ENCODE assay signal across 8 cellular contexts in the genomic region with DNA sequence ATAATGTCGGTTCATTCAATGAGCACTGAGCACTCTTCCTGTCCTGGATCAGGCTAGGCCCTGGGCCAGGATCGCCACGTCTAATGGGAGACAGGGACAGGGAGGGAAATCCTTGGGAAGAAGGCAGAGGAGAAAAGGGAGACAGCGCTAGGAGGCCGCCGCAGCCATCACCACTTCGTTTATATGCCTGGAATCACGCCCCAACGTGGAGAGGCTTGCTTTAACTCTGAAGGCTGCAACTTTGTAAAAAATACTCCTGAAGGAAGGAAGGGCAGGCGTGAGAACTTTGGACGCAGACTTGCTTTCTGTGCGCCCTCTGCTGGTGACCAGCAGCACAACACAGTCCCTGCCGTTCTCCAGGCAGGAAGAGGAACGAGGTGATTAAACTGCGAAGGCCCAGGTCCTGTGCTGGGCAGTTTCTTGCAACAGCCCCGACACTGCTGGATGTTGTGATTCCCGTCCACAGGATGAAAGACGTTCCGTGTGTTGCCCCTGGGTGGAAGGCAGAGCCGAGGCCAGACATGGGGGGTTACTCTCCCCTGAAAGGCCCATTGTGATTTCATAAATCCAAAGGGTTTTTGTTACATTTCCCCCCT. TPM values are rescaled to one million over a fixed set of nuclear protein-coding genes. Genes with fewer than 3 reads are reported as not detected.
A peak's percentile ranks its signal among the peaks of the same experiment; 100 is the strongest.
DNase-seq lines count a peak whose midpoint lies in the region; ATAC-seq, FAIRE-seq and TF ChIP-seq lines count a peak whose summit lies in the region.

No MANE protein-coding gene starts in this region.

- FAIRE-seq in D721Med (lab: Jason Lieb, UNC) = no peak

- H3K27me3 Mint-ChIP-seq in activated T-helper 1 cell treated with anti-CD3 and anti-CD28 coated beads, Interleukin-12 subunit alpha, Interleukin-12 subunit beta, Interleukin-2, Interleukin-4 antibody, amounts not matched to agents 30 ng/mL and 10 ng/mL and 1 ng/mL, durations not matched to agents 14 hours and 24 hours and 36 hours (ENCODE audit: insufficient read depth) = peaks cover 8% of the 10 kb centered on the region
- H3K27me3 Mint-ChIP-seq in natural killer cell treated with Interleukin-12 subunit alpha and Interleukin-12 subunit beta and Interleukin-15 and Interleukin-18, amount 100 ng/mL, for 72 hours = peaks cover 3 to 4% of the 10 kb centered on the region in 2 donors

- H3K4me3 Mint-ChIP-seq in activated T-helper 1 cell treated with anti-CD3 and anti-CD28 coated beads, Interleukin-12 subunit alpha, Interleukin-12 subunit beta, Interleukin-2, Interleukin-4 antibody, amounts not matched to agents 30 ng/mL and 10 ng/mL and 1 ng/mL, durations not matched to agents 14 hours and 24 hours and 36 hours = no peak overlapping the region
- H3K4me3 Mint-ChIP-seq in natural killer cell treated with Interleukin-12 subunit alpha and Interleukin-12 subunit beta and Interleukin-15 and Interleukin-18, amount 100 ng/mL, for 72 hours = no peak overlapping the region

- H3K4me3 ChIP-seq in fibroblast of pulmonary artery (replicated peaks; ENCODE audit: low read depth, low read length) = no peak overlapping the region

- H3K36me3 Mint-ChIP-seq in activated T-helper 1 cell treated with anti-CD3 and anti-CD28 coated beads, Interleukin-12 subunit alpha, Interleukin-12 subunit beta, Interleukin-2, Interleukin-4 antibody, amounts not matched to agents 30 ng/mL and 10 ng/mL and 1 ng/mL, durations not matched to agents 14 hours and 24 hours and 36 hours (ENCODE audit: low read depth) = no peaks in the 10 kb centered on the region
- H3K36me3 Mint-ChIP-seq in natural killer cell treated with Interleukin-12 subunit alpha and Interleukin-12 subunit beta and Interleukin-15 and Interleukin-18, amount 100 ng/mL, for 72 hours = no peaks in the 10 kb centered on the region

- DNase-seq in D721Med (ENCODE audit: insufficient read length, low spot score) (no peak), KBM-7 (peak; percentile 89), RPMI7951 (ENCODE audit: low read depth) (peak; percentile 73), fibroblast of pulmonary artery (ENCODE audit: low read depth) (peak; percentile 93)
- peak; percentile 71 for DNase-seq in activated T-helper 1 cell treated with anti-CD3 and anti-CD28 coated beads, Interleukin-12 subunit alpha, Interleukin-12 subunit beta, Interleukin-2, Interleukin-4 antibody, amounts not matched to agents 30 ng/mL and 10 ng/mL and 1 ng/mL, durations not matched to agents 14 hours and 24 hours and 36 hours (ENCODE audit: low spot score)
- peak; percentile 81 for DNase-seq in natural killer cell treated with Interleukin-12 subunit alpha and Interleukin-12 subunit beta and Interleukin-15 and Interleukin-18, amount 100 ng/mL, for 72 hours (ENCODE audit: low spot score)
- peak; percentile 47 to 61 for DNase-seq in stimulated activated CD8-positive, alpha-beta memory T cell treated with anti-CD3 and anti-CD28 coated beads, Interleukin-7, amount 100 ng/mL, for 48 hours (ENCODE audit: extremely low read depth in 1 of 2, low read depth in 1 of 2)

- no peaks in the 10 kb centered on the region for H3K9me3 Mint-ChIP-seq in activated T-helper 1 cell treated with anti-CD3 and anti-CD28 coated beads, Interleukin-12 subunit alpha, Interleukin-12 subunit beta, Interleukin-2, Interleukin-4 antibody, amounts not matched to agents 30 ng/mL and 10 ng/mL and 1 ng/mL, durations not matched to agents 14 hours and 24 hours and 36 hours
- no peaks in the 10 kb centered on the region for H3K9me3 Mint-ChIP-seq in natural killer cell treated with Interleukin-12 subunit alpha and Interleukin-12 subunit beta and Interleukin-15 and Interleukin-18, amount 100 ng/mL, for 72 hours

- intact Hi-C loops in activated T-helper 1 cell treated with anti-CD3 and anti-CD28 coated beads, Interleukin-12 subunit alpha, Interleukin-12 subunit beta, Interleukin-2, Interleukin-4 antibody, amounts not matched to agents 30 ng/mL and 10 ng/mL and 1 ng/mL, durations not matched to agents 14 hours and 24 hours and 36 hours (cut with micrococcal nuclease) = loop anchor here (1.0 kb wide), 2 partner anchors 21 to 166 kb away; no protein-coding TSS in a partner anchor

- ATAC-seq in natural killer cell treated with Interleukin-12 subunit alpha and Interleukin-12 subunit beta and Interleukin-15 and Interleukin-18, amount 100 ng/mL, for 72 hours = peak; percentile 77 to 79
- no peak for ATAC-seq in GM18909 (IDR thresholded peaks at IDR 0.05; ENCODE audit: poor library complexity, unreplicated experiment)

- peaks cover 14% of the 10 kb centered on the region for H3K4me1 Mint-ChIP-seq in activated T-helper 1 cell treated with anti-CD3 and anti-CD28 coated beads, Interleukin-12 subunit alpha, Interleukin-12 subunit beta, Interleukin-2, Interleukin-4 antibody, amounts not matched to agents 30 ng/mL and 10 ng/mL and 1 ng/mL, durations not matched to agents 14 hours and 24 hours and 36 hours (ENCODE audit: low read depth)
- H3K4me1 Mint-ChIP-seq in natural killer cell treated with Interleukin-12 subunit alpha and Interleukin-12 subunit beta and Interleukin-15 and Interleukin-18, amount 100 ng/mL, for 72 hours (ENCODE audit: low read depth in 2 of 2) = peaks cover 9 to 10% of the 10 kb centered on the region in 2 donors

- peak overlapping the region; percentile 29 for H3K27ac Mint-ChIP-seq in activated T-helper 1 cell treated with anti-CD3 and anti-CD28 coated beads, Interleukin-12 subunit alpha, Interleukin-12 subunit beta, Interleukin-2, Interleukin-4 antibody, amounts not matched to agents 30 ng/mL and 10 ng/mL and 1 ng/mL, durations not matched to agents 14 hours and 24 hours and 36 hours
- H3K27ac Mint-ChIP-seq in natural killer cell treated with Interleukin-12 subunit alpha and Interleukin-12 subunit beta and Interleukin-15 and Interleukin-18, amount 100 ng/mL, for 72 hours = no peak overlapping the region

- TF ChIP-seq CTCF in D721Med (IDR thresholded peaks at IDR 0.05; ENCODE audit: insufficient read depth, missing control alignments) (peak; percentile 98), fibroblast of pulmonary artery (IDR thresholded peaks at IDR 0.05; ENCODE audit: low read length, missing control alignments) (peak; percentile 100)

- in situ Hi-C loops in KBM-7 (cut with MboI; ENCODE audit: low pct_unique_long_range_greater_than_20kb, low sequenced_read_pairs) = no loop called here

RNA-seq across cellular contexts. Expression of a gene that starts 22.1 kb away (rescaled TPM):
- total RNA-seq in RPMI7951 (2014; rRNA removed; shearing (Covaris generic)) = 3.7 and 5.5 TPM in 2 replicates
- 10.6 and 12.6 TPM in 2 replicates for total RNA-seq in activated T-helper 1 cell treated with anti-CD3 and anti-CD28 coated beads, Interleukin-12 subunit alpha, Interleukin-12 subunit beta, Interleukin-2, Interleukin-4 antibody, amounts not matched to agents 30 ng/mL and 10 ng/mL and 1 ng/mL, durations not matched to agents 14 hours and 24 hours and 36 hours
- 1 to 10 TPM; 1.2 to 4.1 TPM for total RNA-seq in natural killer cell treated with Interleukin-12 subunit alpha and Interleukin-12 subunit beta and Interleukin-15 and Interleukin-18, amount 100 ng/mL, for 72 hours

RNA-seq across cellular contexts. Expression of a gene that starts 22.2 kb away (rescaled TPM):
- total RNA-seq in RPMI7951 (2014; rRNA removed; shearing (Covaris generic)) = 0.12 and 0.59 TPM in 2 replicates
- total RNA-seq in activated T-helper 1 cell treated with anti-CD3 and anti-CD28 coated beads, Interleukin-12 subunit alpha, Interleukin-12 subunit beta, Interleukin-2, Interleukin-4 antibody, amounts not matched to agents 30 ng/mL and 10 ng/mL and 1 ng/mL, durations not matched to agents 14 hours and 24 hours and 36 hours = 0.44 and 0.83 TPM in 2 replicates
- total RNA-seq in natural killer cell treated with Interleukin-12 subunit alpha and Interleukin-12 subunit beta and Interleukin-15 and Interleukin-18, amount 100 ng/mL, for 72 hours = under 1 TPM; 0.07 to 0.14 TPM
